Comparison of ENCODE assay signal across 1 cellular context in genomic region chr10:129517680-129518057, GRCh38.
TF ChIP-seq lines count a peak whose summit lies in the region.

No MANE protein-coding gene starts in this region.

TF ChIP-seq in SK-N-SH treated with all-trans-retinoic acid at 6 μM for 48 hours, 23 proteins besides CTCF, POLR2A, EP300 and RAD21 (continued from another document):
- no peak for TF ChIP-seq CSRNP3 (CRISPR knock-in tag; IDR thresholded peaks at IDR 0.05)
- no peak for TF ChIP-seq ARNTL (CRISPR knock-in tag; IDR thresholded peaks at IDR 0.05; ENCODE audit: borderline replicate concordance, low read depth)
- no peak for TF ChIP-seq BACH2 (CRISPR knock-in tag; IDR thresholded peaks at IDR 0.05; ENCODE audit: borderline replicate concordance)
- no peak for TF ChIP-seq ZNF565 (CRISPR knock-in tag; conservative IDR thresholded peaks at IDR 0.05; ENCODE audit: low read depth)
- no peak for TF ChIP-seq ZNF8 (CRISPR knock-in tag; IDR thresholded peaks at IDR 0.05)
- TF ChIP-seq PPARA (CRISPR knock-in tag; IDR thresholded peaks at IDR 0.05; ENCODE audit: borderline replicate concordance), result no peak
- no peak for TF ChIP-seq ESRRG (CRISPR knock-in tag; IDR thresholded peaks at IDR 0.05)
- no peak for TF ChIP-seq OSR1 (CRISPR knock-in tag; IDR thresholded peaks at IDR 0.05)
